21 cellular contexts compared by ENCODE assay signal in genomic region chr17:13140750-13141149, GRCh38.
DNase-seq lines count a peak whose midpoint lies in the region; ATAC-seq, FAIRE-seq and TF ChIP-seq lines count a peak whose summit lies in the region.
"Had no signal": no experiment of that assay in that cellular context is flagged by ENCODE, and none has a peak within 500 bp of the region (broad histone marks: within the 10 kb centered on the region; RNA-seq: fewer than 3 reads in every experiment).

No MANE protein-coding gene starts in this region.

- FAIRE-seq in HTR-8/SVneo (lab: Jason Lieb, UNC) = no peak
- FAIRE-seq: GM12892 had no signal

- no peak overlapping the region for H3K27ac ChIP-seq in iPS-20b (ENCODE audit: low read length)
- H3K27ac ChIP-seq: dorsolateral prefrontal cortex, foreskin keratinocyte, transverse colon had no signal

- H3K9me3 ChIP-seq in iPS-20b (ENCODE audit: insufficient read depth, low read depth, low read length) = peaks cover 19% of the 10 kb centered on the region
- H3K9me3 ChIP-seq: BE2C, transverse colon had no signal

- H3K36me3 ChIP-seq in iPS-20b (ENCODE audit: insufficient read depth, low read depth, low read length) = no peaks in the 10 kb centered on the region
- H3K36me3 ChIP-seq: BE2C, transverse colon had no signal

- H3K36me3 Mint-ChIP-seq in WTC11 = peaks cover 32% of the 10 kb centered on the region

- DNase-seq in AG09319 (ENCODE audit: extremely low read depth, low read depth) (no peak), HTR-8/SVneo (ENCODE audit: insufficient read length, low spot score) (peak; percentile 2), WTC11 (ENCODE audit: low spot score) (peak; percentile 12), NCI-H2171 treated with DMSO at 0.1 percent for 48 hours (lab: John Stamatoyannopoulos, UW) (no peak), T-helper 1 cell (no peak)
- DNase-seq: activated CD4-positive, alpha-beta T cell treated with anti-CD3 and anti-CD28 coated beads, Interleukin-2, amount 50 U/mL, for 48 hours; aorta; BE2C; dorsolateral prefrontal cortex; foreskin keratinocyte; NCI-H1930; NCI-H526; stimulated activated CD4-positive, alpha-beta T cell treated with anti-CD3 and anti-CD28 coated beads, Interleukin-1b, Interleukin-23, amount 100 ng/mL, for 48 hours; stimulated activated CD8-positive, alpha-beta memory T cell treated with anti-CD3 and anti-CD28 coated beads, Interleukin-4, amount 100 ng/mL, for 48 hours; T1000; transverse colon had no signal

- CTCF ChIA-PET in WTC11 (lab: Charles Lee) = interaction anchor here (0.5 to 1.5 kb wide), 4 partner anchors 26 to 435 kb away, joined by 3 to 9 read pairs (median 4); no protein-coding TSS in a partner anchor

- no peak overlapping the region for H3K9ac ChIP-seq in iPS-20b (ENCODE audit: low read depth, low read length)

- ATAC-seq in WTC11 (peak; percentile 100), HG03342 (IDR thresholded peaks at IDR 0.05; ENCODE audit: unreplicated experiment) (no peak), HG03139 (IDR thresholded peaks at IDR 0.05; ENCODE audit: unreplicated experiment) (no peak)
- ATAC-seq: foreskin keratinocyte had no signal

- H3K27me3 ChIP-seq in iPS-20b (ENCODE audit: insufficient read depth, low read length) = no peaks in the 10 kb centered on the region
- H3K27me3 ChIP-seq: BE2C, foreskin keratinocyte, transverse colon had no signal

- peak overlapping the region; percentile 88 for H3K27ac Mint-ChIP-seq in WTC11
- H3K27ac Mint-ChIP-seq: activated T-helper 2 cell treated with anti-CD3 and anti-CD28 coated beads, Interferon-gamma antibody, Interleukin-2, Interleukin-4, amounts not matched to agents 10 μg/mL and 5 μg/mL and 100 μg/mL, durations not matched to agents 14 hours and 24 hours and 36 hours had no signal

- TF ChIP-seq CTCF in AG09319 (IDR thresholded peaks at IDR 0.05; ENCODE audit: low read depth, low read length) = peak; percentile 23
- no peak for TF ChIP-seq CTCF in WTC11 (IDR thresholded peaks at IDR 0.05)

- peak overlapping the region; percentile 9; the same call in 1 of the 2 replicates for H3K4me3 ChIP-seq in iPS-20b (ENCODE audit: low read length)
- H3K4me3 ChIP-seq: dorsolateral prefrontal cortex, transverse colon had no signal

- POLR2A ChIA-PET in WTC11 (lab: Charles Lee) = no interaction called here

- H3K4me3 Mint-ChIP-seq in WTC11 = 0 out of 2 replicates have a peak overlapping the region, but pooled peaks have one; percentile 14

- no peaks in the 10 kb centered on the region; the same call in 1 of the 2 replicates for H3K27me3 Mint-ChIP-seq in WTC11 (ENCODE audit: low read depth)

- H3K4me1 Mint-ChIP-seq in WTC11 = peaks cover 23% of the 10 kb centered on the region

- H3K9me3 Mint-ChIP-seq in WTC11 = peaks cover 30% of the 10 kb centered on the region

- H3K4me1 ChIP-seq in iPS-20b (ENCODE audit: insufficient read depth, low read length) = peaks cover 7% of the 10 kb centered on the region; the same call in 1 of the 2 replicates
- H3K4me1 ChIP-seq: BE2C, foreskin keratinocyte, transverse colon had no signal

TF ChIP-seq in WTC11, 78 proteins besides CTCF, POLR2A, EP300 and RAD21:
- 0 out of 2 replicates have a peak, but pooled peaks have one; percentile 18 for TF ChIP-seq TEAD1 (CRISPR knock-in tag; IDR thresholded peaks at IDR 0.05)
- no peak for TF ChIP-seq ZNF396 (CRISPR knock-in tag; IDR thresholded peaks at IDR 0.05; ENCODE audit: borderline replicate concordance)
- peak; percentile 42; the same call in 1 of the 2 replicates for TF ChIP-seq ETV6 (CRISPR knock-in tag; IDR thresholded peaks at IDR 0.05)
TF ChIP-seq in WTC11: peak in this region for 2.

Comparison
In these comparisons a context has a peak if more than half of its experiments do, and no peak if none do; other contexts are left out.
1. DNase-seq: peak in HTR-8/SVneo (single experiment) and WTC11 (single experiment); none in AG09319 (single experiment), NCI-H2171 treated with DMSO at 0.1 percent for 48 hours (single experiment) and T-helper 1 cell (0 of 5).